ENCODE assay signal across 17 cellular contexts in genomic region chr2:37993135-37993534, GRCh38.
DNase-seq lines count a peak whose midpoint lies in the region; ATAC-seq, FAIRE-seq and TF ChIP-seq lines count a peak whose summit lies in the region.
"Had no signal": no experiment of that assay in that cellular context is flagged by ENCODE, and none has a peak within 500 bp of the region (broad histone marks: within the 10 kb centered on the region; RNA-seq: fewer than 3 reads in every experiment).

No MANE protein-coding gene starts in this region.

- intact Hi-C loops in kidney (cut with DNase I), result no loop called here

- H3K9me3 Mint-ChIP-seq in HFFc6, result no peaks in the 10 kb centered on the region
- H3K9me3 Mint-ChIP-seq in natural killer cell treated with Interleukin-12 subunit alpha and Interleukin-12 subunit beta and Interleukin-15 and Interleukin-18, amount 100 ng/mL, for 72 hours, result no peaks in the 10 kb centered on the region
- H3K9me3 Mint-ChIP-seq: activated naive CD8-positive, alpha-beta T cell treated with anti-CD3 and anti-CD28 coated beads, Interleukin-2, amount 50 U/mL, for 24 hours; activated T-cell treated with anti-CD3 and anti-CD28 coated beads, Interleukin-2, amount 50 U/mL, for 4 hours had no signal

- H3K27ac Mint-ChIP-seq in HFFc6, result no peak overlapping the region
- no peak overlapping the region for H3K27ac Mint-ChIP-seq in natural killer cell treated with Interleukin-12 subunit alpha and Interleukin-12 subunit beta and Interleukin-15 and Interleukin-18, amount 100 ng/mL, for 72 hours
- H3K27ac Mint-ChIP-seq: activated naive CD8-positive, alpha-beta T cell treated with anti-CD3 and anti-CD28 coated beads, Interleukin-2, amount 50 U/mL, for 24 hours had no signal

- H3K4me3 Mint-ChIP-seq in HFFc6, result no peak overlapping the region
- H3K4me3 Mint-ChIP-seq in natural killer cell treated with Interleukin-12 subunit alpha and Interleukin-12 subunit beta and Interleukin-15 and Interleukin-18, amount 100 ng/mL, for 72 hours, result no peak overlapping the region
- H3K4me3 Mint-ChIP-seq: activated naive CD8-positive, alpha-beta T cell treated with anti-CD3 and anti-CD28 coated beads, Interleukin-2, amount 50 U/mL, for 24 hours; activated T-cell treated with anti-CD3 and anti-CD28 coated beads, Interleukin-2, amount 50 U/mL, for 4 hours had no signal

- H3K27me3 Mint-ChIP-seq in HFFc6 (ENCODE audit: insufficient read depth), result no peaks in the 10 kb centered on the region
- H3K27me3 Mint-ChIP-seq in natural killer cell treated with Interleukin-12 subunit alpha and Interleukin-12 subunit beta and Interleukin-15 and Interleukin-18, amount 100 ng/mL, for 72 hours, result no peaks in the 10 kb centered on the region
- H3K27me3 Mint-ChIP-seq: activated naive CD8-positive, alpha-beta T cell treated with anti-CD3 and anti-CD28 coated beads, Interleukin-2, amount 50 U/mL, for 24 hours had no signal

- H3K4me1 Mint-ChIP-seq in HFFc6 (ENCODE audit: low read depth), result no peaks in the 10 kb centered on the region
- H3K4me1 Mint-ChIP-seq in natural killer cell treated with Interleukin-12 subunit alpha and Interleukin-12 subunit beta and Interleukin-15 and Interleukin-18, amount 100 ng/mL, for 72 hours (ENCODE audit: low read depth in 2 of 2), result no peaks in the 10 kb centered on the region
- H3K4me1 Mint-ChIP-seq: activated naive CD8-positive, alpha-beta T cell treated with anti-CD3 and anti-CD28 coated beads, Interleukin-2, amount 50 U/mL, for 24 hours had no signal

- no peak overlapping the region for H3K4me3 ChIP-seq in bronchial epithelial cell (ENCODE audit: low read depth, low read length)
- H3K4me3 ChIP-seq in kidney (ENCODE audit: low read length in 2 of 2), result no peak overlapping the region

- TF ChIP-seq CTCF in HFFc6 (IDR thresholded peaks at IDR 0.05) (peak; percentile 52), bronchial epithelial cell (IDR thresholded peaks at IDR 0.05; ENCODE audit: insufficient read depth, low read length, severe bottlenecking) (no peak), kidney (IDR thresholded peaks at IDR 0.05; ENCODE audit: borderline replicate concordance, extremely low read depth, insufficient read depth) (peak; percentile 5)

- peak; percentile 30 for DNase-seq in ACHN
- DNase-seq in HFFc6, result no peak
- DNase-seq in bronchial epithelial cell (ENCODE audit: low read depth), result peak; percentile 27
- DNase-seq in kidney, result no peak
- DNase-seq in NCI-H2196 treated with DMSO at 0.1 percent for 48 hours (lab: John Stamatoyannopoulos, UW; ENCODE audit: unreplicated experiment), result no peak
- no peak for DNase-seq in dedifferentiated amniotic fluid mesenchymal stem cell (ENCODE audit: extremely low spot score)
- no peak for DNase-seq in natural killer cell treated with Interleukin-12 subunit alpha and Interleukin-12 subunit beta and Interleukin-15 and Interleukin-18, amount 100 ng/mL, for 72 hours (ENCODE audit: low spot score)
- DNase-seq: activated naive CD8-positive, alpha-beta T cell treated with anti-CD3 and anti-CD28 coated beads, Interleukin-2, amount 50 U/mL, for 24 hours; activated T-cell treated with anti-CD3 and anti-CD28 coated beads, Interleukin-2, amount 50 U/mL, for 4 hours; cortex of kidney; NCI-H2029 treated with DMSO at 0.1 percent for 48 hours; SHP77; stimulated activated CD4-positive, alpha-beta T cell treated with anti-CD3 and anti-CD28 coated beads, Interleukin-12 subunit alpha, Interleukin-12 subunit beta, amount 100 ng/mL, for 4 hours; T1000 had no signal

- H3K36me3 ChIP-seq in bronchial epithelial cell (ENCODE audit: control insufficient read depth, insufficient read depth, low read length) (no peaks in the 10 kb centered on the region), kidney (ENCODE audit: control insufficient read depth in 1 of 2, insufficient read depth in 2 of 2, low read length in 2 of 2) (no peaks in the 10 kb centered on the region)

- no peak for ATAC-seq in HG03521 (IDR thresholded peaks at IDR 0.05; ENCODE audit: unreplicated experiment)
- ATAC-seq in natural killer cell treated with Interleukin-12 subunit alpha and Interleukin-12 subunit beta and Interleukin-15 and Interleukin-18, amount 100 ng/mL, for 72 hours, result no peak
- ATAC-seq: activated naive CD8-positive, alpha-beta T cell treated with anti-CD3 and anti-CD28 coated beads, Interleukin-2, amount 50 U/mL, for 24 hours; activated T-cell treated with anti-CD3 and anti-CD28 coated beads, Interleukin-2, amount 50 U/mL, for 4 hours had no signal

- no peaks in the 10 kb centered on the region for H3K27me3 ChIP-seq in bronchial epithelial cell (ENCODE audit: control insufficient read depth, insufficient read depth, low read length)

- H3K4me1 ChIP-seq in kidney (ENCODE audit: control insufficient read depth in 1 of 2, insufficient read depth in 1 of 2, low read depth in 1 of 2, low read length in 2 of 2), result no peaks in the 10 kb centered on the region
- H3K4me1 ChIP-seq: parathyroid adenoma had no signal

- in situ Hi-C loops in ACHN (cut with HindIII; ENCODE audit: low pct_ligation_motif_present, low pct_unique_long_range_greater_than_20kb, low sequenced_read_pairs), result no loop called here

- H3K9ac ChIP-seq in kidney (ENCODE audit: low read length in 2 of 2), result no peak overlapping the region
- H3K9ac ChIP-seq: parathyroid adenoma had no signal

- FAIRE-seq in bronchial epithelial cell (lab: Jason Lieb, UNC), result no peak
- no peak for FAIRE-seq in kidney (lab: Jason Lieb, UNC)

- no peak overlapping the region for H3K27ac ChIP-seq in kidney (ENCODE audit: low read depth in 2 of 2, low read length in 2 of 2)
- H3K27ac ChIP-seq: HL-60, parathyroid adenoma had no signal

- H3K36me3 Mint-ChIP-seq in HFFc6 (ENCODE audit: low read depth), result no peaks in the 10 kb centered on the region
- H3K36me3 Mint-ChIP-seq in natural killer cell treated with Interleukin-12 subunit alpha and Interleukin-12 subunit beta and Interleukin-15 and Interleukin-18, amount 100 ng/mL, for 72 hours, result no peaks in the 10 kb centered on the region

- H3K9me3 ChIP-seq in kidney (ENCODE audit: control insufficient read depth in 1 of 2, low read length in 2 of 2), result no peaks in the 10 kb centered on the region

Comparison
In these comparisons a context has a peak if more than half of its experiments do, and no peak if none do; other contexts are left out.
1. DNase-seq: peak in ACHN (single experiment) and bronchial epithelial cell (single experiment); none in HFFc6 (single experiment), kidney (single experiment), NCI-H2196 treated with DMSO at 0.1 percent for 48 hours (single experiment), dedifferentiated amniotic fluid mesenchymal stem cell (single experiment) and natural killer cell treated with Interleukin-12 subunit alpha and Interleukin-12 subunit beta and Interleukin-15 and Interleukin-18, amount 100 ng/mL, for 72 hours (single experiment).